Comparison of ENCODE assay signal across 27 cellular contexts in the genomic region with DNA sequence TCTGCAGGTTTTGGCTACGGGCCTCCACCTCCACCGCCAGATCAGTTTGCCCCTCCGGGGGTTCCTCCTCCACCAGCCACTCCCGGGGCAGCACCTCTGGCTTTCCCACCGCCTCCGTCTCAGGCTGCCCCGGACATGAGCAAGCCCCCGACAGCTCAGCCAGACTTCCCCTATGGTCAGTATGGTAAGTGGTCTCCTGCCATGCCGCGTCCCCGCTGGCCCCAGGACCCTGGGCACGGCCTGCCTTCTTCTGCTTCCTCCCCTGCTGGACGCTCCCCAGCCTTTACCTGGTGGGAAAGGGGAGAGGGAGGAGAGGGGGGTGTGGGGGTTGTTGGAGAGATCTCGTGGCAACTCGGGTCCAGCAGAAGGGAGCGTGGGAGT.
"Had no signal": no experiment of that assay in that cellular context is flagged by ENCODE, and none has a peak within 500 bp of the region (broad histone marks: within the 10 kb centered on the region; RNA-seq: fewer than 3 reads in every experiment).

No MANE protein-coding gene starts in this region.

- H3K4me1 ChIP-seq: upper lobe of right lung, uterus had no signal

- FAIRE-seq: endometrium had no signal

- H3K27ac Mint-ChIP-seq: immature natural killer cell; memory B cell; stimulated activated memory B cell treated with anti-CD40 and anti-IgM and Interleukin-4, amounts not matched to agents 10 μg/mL and 1 μg/mL and 100 μg/mL, for 72 hours; stimulated activated naive CD8-positive, alpha-beta T cell treated with anti-CD3 and anti-CD28 coated beads, Interleukin-15, Interleukin-2, amounts not matched to agents 100 ng/mL and 50 ng/mL, for 24 hours had no signal

- ATAC-seq: effector memory CD8-positive, alpha-beta T cell; left lobe of liver; natural killer cell; psoas muscle; right cardiac atrium; stimulated activated memory B cell treated with anti-CD40 and anti-IgM and Interleukin-4, amounts not matched to agents 10 μg/mL and 1 μg/mL and 100 μg/mL, for 72 hours; upper lobe of right lung had no signal

- H3K9me3 Mint-ChIP-seq: effector memory CD8-positive, alpha-beta T cell; immature natural killer cell; memory B cell; natural killer cell; stimulated activated memory B cell treated with anti-CD40 and anti-IgM and Interleukin-4, amounts not matched to agents 10 μg/mL and 1 μg/mL and 100 μg/mL, for 72 hours; stimulated activated naive CD8-positive, alpha-beta T cell treated with anti-CD3 and anti-CD28 coated beads, Interleukin-15, Interleukin-2, amounts not matched to agents 100 ng/mL and 50 ng/mL, for 24 hours had no signal

- H3K4me3 Mint-ChIP-seq: effector memory CD8-positive, alpha-beta T cell; immature natural killer cell; memory B cell; natural killer cell; stimulated activated memory B cell treated with anti-CD40 and anti-IgM and Interleukin-4, amounts not matched to agents 10 μg/mL and 1 μg/mL and 100 μg/mL, for 72 hours; stimulated activated naive CD8-positive, alpha-beta T cell treated with anti-CD3 and anti-CD28 coated beads, Interleukin-15, Interleukin-2, amounts not matched to agents 100 ng/mL and 50 ng/mL, for 24 hours had no signal

- DNase-seq: effector memory CD8-positive, alpha-beta T cell; erythroblast; esophagus squamous epithelium; foreskin melanocyte; hypothalamus; immature natural killer cell; islet precursor cell; natural killer cell; occipital lobe; psoas muscle; sigmoid colon; spleen; stimulated activated CD4-positive, alpha-beta T cell treated with anti-CD3 and anti-CD28 coated beads, Interleukin-4, amount 100 ng/mL, for 4 hours; upper lobe of right lung; uterus had no signal

- H3K27me3 Mint-ChIP-seq: effector memory CD8-positive, alpha-beta T cell; memory B cell; stimulated activated memory B cell treated with anti-CD40 and anti-IgM and Interleukin-4, amounts not matched to agents 10 μg/mL and 1 μg/mL and 100 μg/mL, for 72 hours; stimulated activated naive CD8-positive, alpha-beta T cell treated with anti-CD3 and anti-CD28 coated beads, Interleukin-15, Interleukin-2, amounts not matched to agents 100 ng/mL and 50 ng/mL, for 24 hours had no signal

- H3K36me3 Mint-ChIP-seq: natural killer cell had no signal

- H3K9me3 ChIP-seq: esophagus squamous epithelium, ovary, psoas muscle, sigmoid colon, spleen, thoracic aorta, tibial nerve, upper lobe of right lung, uterus had no signal

- H3K4me3 ChIP-seq: coronary artery, esophagus squamous epithelium, lung, ovary, psoas muscle, sigmoid colon, skin epidermis, spleen, thoracic aorta, tibial nerve, upper lobe of right lung, uterus had no signal

- H3K4me1 Mint-ChIP-seq: memory B cell; natural killer cell; stimulated activated memory B cell treated with anti-CD40 and anti-IgM and Interleukin-4, amounts not matched to agents 10 μg/mL and 1 μg/mL and 100 μg/mL, for 72 hours had no signal

- H3K36me3 ChIP-seq: ovary, uterus had no signal

- H3K27me3 ChIP-seq: esophagus squamous epithelium, ovary, sigmoid colon, spleen, tibial nerve, upper lobe of right lung, uterus had no signal

- H3K27ac ChIP-seq: coronary artery, esophagus squamous epithelium, ovary, psoas muscle, sigmoid colon, skin epidermis, spleen, thoracic aorta, upper lobe of right lung, uterus had no signal
